ENCODE assay signal across 23 cellular contexts in the genomic region with DNA sequence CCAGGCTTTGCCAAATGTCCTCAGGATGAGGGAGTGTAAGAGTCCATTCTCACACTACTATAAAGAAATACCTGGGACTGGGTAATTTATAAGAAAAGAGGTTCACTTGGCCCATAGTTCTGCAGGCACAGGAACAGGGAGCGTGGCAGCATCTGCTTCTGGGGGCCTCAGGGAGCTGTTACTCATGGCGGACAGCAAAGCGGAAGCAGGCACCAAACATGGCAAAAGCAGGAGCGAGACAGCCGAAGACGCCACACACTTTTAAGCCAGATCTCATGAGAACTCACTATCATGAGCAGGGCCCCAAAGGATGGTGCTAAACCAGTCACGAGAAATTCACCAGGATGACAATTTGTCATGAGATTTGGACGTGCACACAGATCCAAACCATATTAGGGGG. TPM values are rescaled to one million over a fixed set of nuclear protein-coding genes. Genes with fewer than 3 reads are reported as not detected.
DNase-seq lines count a peak whose midpoint lies in the region; ATAC-seq, FAIRE-seq and TF ChIP-seq lines count a peak whose summit lies in the region.
"Had no signal": no experiment of that assay in that cellular context is flagged by ENCODE, and none has a peak within 500 bp of the region (broad histone marks: within the 10 kb centered on the region; RNA-seq: fewer than 3 reads in every experiment).

No MANE protein-coding gene starts in this region.

- no peak for TF ChIP-seq POLR2A in A549 (IDR thresholded peaks at IDR 0.05; ENCODE audit: low read length)
- TF ChIP-seq POLR2A in Peyer's patch (IDR thresholded peaks at IDR 0.05), result no peak
- no peak for TF ChIP-seq POLR2A in right lobe of liver (IDR thresholded peaks at IDR 0.05)

- no peak for DNase-seq in A549 (ENCODE audit: low read depth in 1 of 2, low spot score in 1 of 2)
- no peak for DNase-seq in Peyer's patch
- DNase-seq in hepatocyte (ENCODE audit: low spot score), result no peak
- DNase-seq in right lobe of liver, result no peak
- DNase-seq in immature natural killer cell, result no peak
- DNase-seq in OCI-LY7 (ENCODE audit: low spot score), result no peak
- DNase-seq: ACHN; BE2C; C1 segment of cervical spinal cord; CD4-positive, CD25-positive, alpha-beta regulatory T cell; CD8-positive, alpha-beta memory T cell; COR-L47; DMS 273 treated with DMSO at 0.1 percent for 48 hours; DMS53; GDM1; H9 had no signal

- H3K9me2 ChIP-seq in hepatocyte (replicated peaks; ENCODE audit: insufficient read depth) (no peaks in the 10 kb centered on the region), OCI-LY7 (ENCODE audit: insufficient read depth, low read length) (no peaks in the 10 kb centered on the region)

- H3K36me3 Mint-ChIP-seq in immature natural killer cell, result no peaks in the 10 kb centered on the region
- H3K36me3 Mint-ChIP-seq: CD4-positive, CD25-positive, alpha-beta regulatory T cell; CD8-positive, alpha-beta memory T cell; IgD-negative memory B cell had no signal

- no peaks in the 10 kb centered on the region for H3K9me3 ChIP-seq in A549
- H3K9me3 ChIP-seq in Peyer's patch, result no peaks in the 10 kb centered on the region
- H3K9me3 ChIP-seq in hepatocyte (ENCODE audit: low read depth), result no peaks in the 10 kb centered on the region
- no peaks in the 10 kb centered on the region for H3K9me3 ChIP-seq in right lobe of liver
- H3K9me3 ChIP-seq in OCI-LY7 (ENCODE audit: low read length), result no peaks in the 10 kb centered on the region
- H3K9me3 ChIP-seq: BE2C had no signal

- H3K4me3 Mint-ChIP-seq in immature natural killer cell, result no peak overlapping the region
- H3K4me3 Mint-ChIP-seq: CD4-positive, CD25-positive, alpha-beta regulatory T cell; CD8-positive, alpha-beta memory T cell; H9; IgD-negative memory B cell had no signal

- no peak for TF ChIP-seq EP300 in A549 (IDR thresholded peaks at IDR 0.05)

- CTCF ChIA-PET in A549 (lab: Yijun Ruan, JAX) (interaction anchor here (0.9 to 1.3 kb wide), 4 partner anchors 22 to 124 kb away, joined by 3 to 5 read pairs (median 3); no protein-coding TSS in a partner anchor), OCI-LY7 (lab: Charles Lee; ENCODE audit: unreplicated experiment) (no interaction called here)

- H3K4me2 ChIP-seq in A549, result no peak overlapping the region
- H3K4me2 ChIP-seq in hepatocyte, result no peak overlapping the region
- H3K4me2 ChIP-seq in OCI-LY7 (ENCODE audit: low read length), result no peak overlapping the region

- H3K9me3 Mint-ChIP-seq in immature natural killer cell, result no peaks in the 10 kb centered on the region
- H3K9me3 Mint-ChIP-seq: CD4-positive, CD25-positive, alpha-beta regulatory T cell; CD8-positive, alpha-beta memory T cell; H9; IgD-negative memory B cell had no signal

- H2AFZ ChIP-seq in hepatocyte, result no peak overlapping the region
- H2AFZ ChIP-seq in OCI-LY7 (ENCODE audit: low read length), result no peak overlapping the region

- H3K4me1 ChIP-seq in A549 (peaks cover 31% of the 10 kb centered on the region), Peyer's patch (peaks cover 0 to 32% (median 4%) of the 10 kb centered on the region in 4 donors), hepatocyte (ENCODE audit: insufficient read depth) (peaks cover 24% of the 10 kb centered on the region), right lobe of liver (peaks cover 0 to 47% (median 23%) of the 10 kb centered on the region in 4 donors), OCI-LY7 (ENCODE audit: insufficient read depth, low read length, poor library complexity, severe bottlenecking) (no peaks in the 10 kb centered on the region)
- H3K4me1 ChIP-seq: BE2C had no signal

- ATAC-seq in A549 (no peak), right lobe of liver (peak in 1 of 4 donors; percentile 4), GM18867 (IDR thresholded peaks at IDR 0.05; ENCODE audit: unreplicated experiment) (no peak)
- ATAC-seq in activated CD4-positive, CD25-positive, alpha-beta regulatory T cell treated with anti-CD3 and anti-CD28 coated beads, Interleukin-2, amount 50 U/mL, for 24 hours, result no peak

- no peaks in the 10 kb centered on the region for H3K36me3 ChIP-seq in Peyer's patch
- no peaks in the 10 kb centered on the region for H3K36me3 ChIP-seq in hepatocyte (replicated peaks; ENCODE audit: insufficient read depth, low read depth)
- no peaks in the 10 kb centered on the region for H3K36me3 ChIP-seq in right lobe of liver
- no peaks in the 10 kb centered on the region for H3K36me3 ChIP-seq in OCI-LY7 (ENCODE audit: insufficient read depth, low read length)
- H3K36me3 ChIP-seq: BE2C had no signal

- TF ChIP-seq RAD21 in A549 (conservative IDR thresholded peaks at IDR 0.05 in 1 of 2, IDR thresholded peaks at IDR 0.05 in 1 of 2), result no peak

- POLR2A ChIA-PET in A549 (lab: Yijun Ruan, JAX) (no interaction called here), OCI-LY7 (lab: Charles Lee) (interaction anchor here (0.6 kb wide), 1 partner anchor 551 kb away, joined by 3 read pairs; no protein-coding TSS in a partner anchor)

- H3K27ac ChIP-seq in A549, result peak overlapping the region; percentile 86 to 96; a peak in 4 of 6 replicates
- peak overlapping the region in 3 of 4 donors; percentile 62 to 80 (median 76) for H3K27ac ChIP-seq in Peyer's patch
- peak overlapping the region; percentile 60 for H3K27ac ChIP-seq in hepatocyte
- H3K27ac ChIP-seq in right lobe of liver, result peak overlapping the region; percentile 48 to 86 (median 74)
- H3K27ac ChIP-seq in OCI-LY7 (ENCODE audit: low read depth, low read length, poor library complexity, severe bottlenecking), result no peak overlapping the region

- no TSS peak for BruUV-seq in OCI-LY7 (replicated peaks; lab: Mats Ljungman, UMichigan)

- no peak for FAIRE-seq in A549 (lab: Jason Lieb, UNC)
- FAIRE-seq: GM12892, GM18507, H1, HTR-8/SVneo had no signal

- intact Hi-C loops in right lobe of liver (cut with DNase I), result no loop called here
- intact Hi-C loops in OCI-LY7 (cut with micrococcal nuclease; ENCODE audit: unreplicated experiment), result no loop called here

- H3K79me2 ChIP-seq in hepatocyte, result no peaks in the 10 kb centered on the region
- no peaks in the 10 kb centered on the region for H3K79me2 ChIP-seq in OCI-LY7 (ENCODE audit: insufficient read depth, low read depth, low read length)

- H3K27me3 Mint-ChIP-seq in immature natural killer cell (ENCODE audit: low read depth in 3 of 3), result peaks cover 2 to 10% (median 9%) of the 10 kb centered on the region in 3 donors

- no peak overlapping the region for H3K27ac Mint-ChIP-seq in immature natural killer cell
- H3K27ac Mint-ChIP-seq: CD4-positive, CD25-positive, alpha-beta regulatory T cell; CD8-positive, alpha-beta memory T cell; H9; IgD-negative memory B cell had no signal

- TF ChIP-seq CTCF in A549 (IDR thresholded peaks at IDR 0.05) (no peak), Peyer's patch (IDR thresholded peaks at IDR 0.05) (no peak), hepatocyte (IDR thresholded peaks at IDR 0.05; ENCODE audit: poor library complexity) (no peak), right lobe of liver (IDR thresholded peaks at IDR 0.05) (no peak), OCI-LY7 (conservative IDR thresholded peaks at IDR 0.05; ENCODE audit: low read length) (no peak)

- H3K4me3 ChIP-seq in A549 (no peak overlapping the region), Peyer's patch (no peak overlapping the region), hepatocyte (no peak overlapping the region), right lobe of liver (no peak overlapping the region), OCI-LY7 (ENCODE audit: low read depth, low read length, poor library complexity, severe bottlenecking) (no peak overlapping the region)

- 98% methylated on average over 8 of the region's 8 CpGs for WGBS in A549 (ENCODE audit: missing lambda C conversion rate)
- WGBS in hepatocyte (ENCODE audit: low lambda C conversion rate, missing lambda C conversion rate), result 98% methylated on average over 8 of the region's 8 CpGs
- 71% methylated on average over 5 of the region's 8 CpGs for WGBS in right lobe of liver (ENCODE audit: insufficient coverage, low coverage, low lambda C conversion rate, missing lambda C conversion rate)

- no peaks in the 10 kb centered on the region for H3K27me3 ChIP-seq in Peyer's patch
- H3K27me3 ChIP-seq in hepatocyte, result no peaks in the 10 kb centered on the region
- H3K27me3 ChIP-seq in right lobe of liver, result no peaks in the 10 kb centered on the region

- H4K20me1 ChIP-seq in hepatocyte (ENCODE audit: insufficient read depth, poor library complexity, severe bottlenecking) (no peaks in the 10 kb centered on the region), OCI-LY7 (ENCODE audit: insufficient read depth, low read length) (no peaks in the 10 kb centered on the region)

- no peaks in the 10 kb centered on the region for H3K4me1 Mint-ChIP-seq in immature natural killer cell

TF ChIP-seq in A549, 52 proteins besides CTCF, POLR2A, EP300 and RAD21 (continues in another document):
- TF ChIP-seq, protein P1, sequence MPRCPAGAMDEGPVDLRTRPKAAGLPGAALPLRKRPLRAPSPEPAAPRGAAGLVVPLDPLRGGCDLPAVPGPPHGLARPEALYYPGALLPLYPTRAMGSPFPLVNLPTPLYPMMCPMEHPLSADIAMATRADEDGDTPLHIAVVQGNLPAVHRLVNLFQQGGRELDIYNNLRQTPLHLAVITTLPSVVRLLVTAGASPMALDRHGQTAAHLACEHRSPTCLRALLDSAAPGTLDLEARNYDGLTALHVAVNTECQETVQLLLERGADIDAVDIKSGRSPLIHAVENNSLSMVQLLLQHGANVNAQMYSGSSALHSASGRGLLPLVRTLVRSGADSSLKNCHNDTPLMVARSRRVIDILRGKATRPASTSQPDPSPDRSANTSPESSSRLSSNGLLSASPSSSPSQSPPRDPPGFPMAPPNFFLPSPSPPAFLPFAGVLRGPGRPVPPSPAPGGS (IDR thresholded peaks at IDR 0.05), result no peak
- no peak for TF ChIP-seq TP53 (CRISPR knock-in tag; IDR thresholded peaks at IDR 0.05)
- no peak for TF ChIP-seq ESRRA (IDR thresholded peaks at IDR 0.05; ENCODE audit: borderline replicate concordance, low read length)

RNA-seq across cellular contexts. Expression of gene FAM50B, which starts 22.8 kb away (rescaled TPM):
- polyA plus RNA-seq in A549 (2011; rRNA removed) (4.6 and 5.1 TPM in 2 replicates), A549 (2017; fragmentation: RNase III; extraction: RNeasy Plus Mini Kit Qiagen cat#74134 plus additional on column Dnase treatment) (5.5 to 6.8 TPM (median 6.4 TPM) in 3 replicates), hepatocyte (1.1 and 1.6 TPM in 2 replicates), immature natural killer cell (10 to 100 TPM in 1 of 3 donors, 1 to 10 TPM in 2; 3.9 to 15.9 (median 4.2) TPM)
- 6.7 and 7.9 TPM in 2 replicates for polyA plus RNA-seq in A549 (2012; cell fraction: cytosol; rRNA removed)
- polyA plus RNA-seq in A549 (2012; cell fraction: nucleus; rRNA removed), result 6.8 and 7.5 TPM in 2 replicates
- polyA minus RNA-seq in A549 (2011; rRNA and poly(A)+ RNA removed), result 1.5 and 2.5 TPM in 2 replicates
- total RNA-seq in Peyer's patch (10 to 100 TPM in 1 of 4 donors, 1 to 10 TPM in 3; 3.3 to 10.7 (median 4.7) TPM), hepatocyte (0.84 and 1.6 TPM in 2 replicates), right lobe of liver (10 to 100 TPM in 1 of 6 experiments, 1 to 10 TPM in 5; 3.6 to 11.1 (median 8.5) TPM), OCI-LY7 (2022) (not detected in 2 replicates)
- total RNA-seq in OCI-LY7 (2014; rRNA removed; shearing (Covaris generic)), result not detected in 2 replicates
